Comparison of ENCODE assay signal across 8 cellular contexts in the genomic region with DNA sequence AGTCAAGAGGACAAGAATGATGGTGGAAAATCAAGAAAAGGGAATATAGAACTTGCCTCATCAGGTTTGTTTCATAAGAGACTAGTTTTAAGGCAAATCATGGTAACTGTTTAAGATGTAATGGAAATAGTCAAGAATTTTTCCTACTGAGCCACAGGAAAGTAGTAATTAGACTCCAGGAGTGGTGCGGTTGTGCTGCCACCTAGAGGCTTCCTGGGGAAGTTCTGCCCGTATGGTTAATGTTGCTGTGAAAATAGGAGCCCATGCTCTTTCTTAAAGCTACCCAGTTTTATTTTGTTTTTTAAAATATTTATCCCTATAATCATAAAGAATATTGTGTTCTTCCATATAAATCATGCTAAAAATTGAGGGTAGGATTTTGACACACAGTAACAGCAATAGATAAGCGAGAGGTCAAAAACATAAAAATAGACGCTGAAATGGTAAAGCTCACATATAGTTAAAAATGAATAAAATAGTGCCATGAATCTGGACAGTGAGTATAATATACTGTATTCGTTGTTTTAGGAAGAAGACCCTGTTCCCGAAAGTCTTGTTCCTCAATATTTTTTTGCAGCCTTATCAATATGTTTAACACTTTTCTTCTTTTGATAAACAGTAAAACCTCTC.
DNase-seq lines count a peak whose midpoint lies in the region; ATAC-seq and TF ChIP-seq lines count a peak whose summit lies in the region.

No MANE protein-coding gene starts in this region.

- TF ChIP-seq POLR2A in prostate gland (IDR thresholded peaks at IDR 0.05), result no peak

- intact Hi-C loops in head of caudate nucleus (cut with DNase I) (loop anchor here (5.0 kb wide), 1 partner anchor 379 kb away; no protein-coding TSS in a partner anchor), prostate gland (cut with DNase I) (loop anchor here (1.0 kb wide), 1 partner anchor 380 kb away; no protein-coding TSS in a partner anchor)

- peaks cover 11% of the 10 kb centered on the region for H3K27me3 Mint-ChIP-seq in activated naive CD4-positive, alpha-beta T cell treated with anti-CD3 and anti-CD28 coated beads, Interleukin-2, amount 10 ng/mL, durations not matched to agents 7 days and 5 days

- H3K4me1 ChIP-seq in prostate gland (replicated peaks), result no peaks in the 10 kb centered on the region

- no peaks in the 10 kb centered on the region for H3K4me1 Mint-ChIP-seq in activated naive CD4-positive, alpha-beta T cell treated with anti-CD3 and anti-CD28 coated beads, Interleukin-2, amount 10 ng/mL, durations not matched to agents 7 days and 5 days

- WGBS in prostate gland, result 47% methylated on average over 6 of the region's 6 CpGs

- H3K27ac Mint-ChIP-seq in activated naive CD4-positive, alpha-beta T cell treated with anti-CD3 and anti-CD28 coated beads, Interleukin-2, amount 10 ng/mL, durations not matched to agents 7 days and 5 days, result no peak overlapping the region

- TF ChIP-seq CTCF in prostate gland (IDR thresholded peaks at IDR 0.05), result peak; percentile 76 to 89 (median 84)

- no peaks in the 10 kb centered on the region for H3K27me3 ChIP-seq in prostate gland (replicated peaks; ENCODE audit: insufficient read depth)

- H3K4me3 ChIP-seq in prostate gland, result no peak overlapping the region

- CTCF ChIA-PET in activated naive CD4-positive, alpha-beta T cell treated with anti-CD3 and anti-CD28 coated beads, Interleukin-2, amount 10 ng/mL, durations not matched to agents 7 days and 5 days (lab: Charles Lee), result interaction anchor here (0.6 to 3.3 kb wide), 11 partner anchors 10 to 929 kb away, joined by 3 to 43 read pairs (median 3); no protein-coding TSS in a partner anchor

- no peak overlapping the region for H3K27ac ChIP-seq in prostate gland

- H3K36me3 Mint-ChIP-seq in activated naive CD4-positive, alpha-beta T cell treated with anti-CD3 and anti-CD28 coated beads, Interleukin-2, amount 10 ng/mL, durations not matched to agents 7 days and 5 days, result no peaks in the 10 kb centered on the region

- peak; percentile 24 for DNase-seq in activated naive CD4-positive, alpha-beta T cell treated with Interleukin-2 at 50 U/mL for 16 hours
- DNase-seq in activated naive CD4-positive, alpha-beta T cell (lab: John Stamatoyannopoulos, UW), result no peak
- DNase-seq in NOMO-1 treated with dmso at 0.1 percent for 144 hours (lab: John Stamatoyannopoulos, UW; ENCODE audit: unreplicated experiment), result peak; percentile 17
- DNase-seq in activated naive CD4-positive, alpha-beta T cell treated with anti-CD3 and anti-CD28 coated beads, Interleukin-2, amount 10 ng/mL, durations not matched to agents 7 days and 5 days, result peak; percentile 52
- DNase-seq in head of caudate nucleus, result peak in 40 of 42 donors; percentile 46 to 89 (median 75)
- peak; percentile 51 for DNase-seq in prostate gland (ENCODE audit: low spot score)

- H3K36me3 ChIP-seq in prostate gland, result no peaks in the 10 kb centered on the region

- no peak overlapping the region for H3K4me3 Mint-ChIP-seq in activated naive CD4-positive, alpha-beta T cell treated with anti-CD3 and anti-CD28 coated beads, Interleukin-2, amount 10 ng/mL, durations not matched to agents 7 days and 5 days

- H3K9me3 ChIP-seq in prostate gland, result no peaks in the 10 kb centered on the region

- H3K9me3 Mint-ChIP-seq in activated naive CD4-positive, alpha-beta T cell treated with anti-CD3 and anti-CD28 coated beads, Interleukin-2, amount 10 ng/mL, durations not matched to agents 7 days and 5 days, result no peaks in the 10 kb centered on the region

- ATAC-seq in HG03159 (IDR thresholded peaks at IDR 0.05; ENCODE audit: unreplicated experiment), result peak; percentile 74
- ATAC-seq in GM19452 (IDR thresholded peaks at IDR 0.05; ENCODE audit: unreplicated experiment), result no peak

Comparison
In these comparisons a context has a peak if more than half of its experiments do, and no peak if none do; other contexts are left out.
1. DNase-seq: peak in activated naive CD4-positive, alpha-beta T cell treated with Interleukin-2 at 50 U/mL for 16 hours (single experiment), NOMO-1 treated with dmso at 0.1 percent for 144 hours (single experiment), activated naive CD4-positive, alpha-beta T cell treated with anti-CD3 and anti-CD28 coated beads, Interleukin-2, amount 10 ng/mL, durations not matched to agents 7 days and 5 days (single experiment), head of caudate nucleus (40 of 42) and prostate gland (single experiment); none in activated naive CD4-positive, alpha-beta T cell (0 of 4).